19 cellular contexts compared by ENCODE assay signal in the genomic region with DNA sequence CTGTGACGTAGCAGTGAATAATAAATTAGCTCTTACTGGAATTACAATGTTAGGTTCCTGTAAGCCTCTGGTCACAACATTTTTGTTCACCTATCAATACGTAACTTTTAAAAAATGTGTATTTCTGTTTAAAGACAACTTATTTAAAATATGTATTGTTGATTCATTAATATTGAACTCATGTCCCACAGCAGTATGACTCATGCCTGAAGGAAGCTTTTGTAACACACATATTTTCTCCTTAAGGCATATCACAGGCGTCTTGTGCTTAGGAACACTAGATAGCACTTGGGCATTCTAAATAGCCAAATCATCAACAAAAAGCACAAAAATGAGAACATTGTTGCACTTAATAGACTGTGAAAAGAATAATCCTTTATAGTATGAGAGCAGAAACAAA.
DNase-seq lines count a peak whose midpoint lies in the region; ATAC-seq and TF ChIP-seq lines count a peak whose summit lies in the region.
"Had no signal": no experiment of that assay in that cellular context is flagged by ENCODE, and none has a peak within 500 bp of the region (broad histone marks: within the 10 kb centered on the region; RNA-seq: fewer than 3 reads in every experiment).

No MANE protein-coding gene starts in this region.

- no peak overlapping the region for H3K4me3 ChIP-seq in AG10803 (ENCODE audit: low read length)
- no peak overlapping the region for H3K4me3 ChIP-seq in brain microvascular endothelial cell (ENCODE audit: low read depth, low read length)
- H3K4me3 ChIP-seq in fibroblast of villous mesenchyme (ENCODE audit: low read depth, low read length) = no peak overlapping the region
- H3K4me3 ChIP-seq: left ventricle myocardium inferior, PC-9, SK-N-MC, suprapubic skin had no signal

- H3K27me3 ChIP-seq in brain microvascular endothelial cell (replicated peaks) = no peaks in the 10 kb centered on the region
- H3K27me3 ChIP-seq: suprapubic skin had no signal

- no peak for TF ChIP-seq CTCF in AG10803 (conservative IDR thresholded peaks at IDR 0.05; ENCODE audit: low read length)
- no peak for TF ChIP-seq CTCF in brain microvascular endothelial cell (IDR thresholded peaks at IDR 0.05; ENCODE audit: low read depth, low read length, missing control alignments)
- TF ChIP-seq CTCF in fibroblast of villous mesenchyme (IDR thresholded peaks at IDR 0.05; ENCODE audit: insufficient read depth, low read depth, low read length) = no peak

- no peak for ATAC-seq in GM18511 (IDR thresholded peaks at IDR 0.05; ENCODE audit: unreplicated experiment)
- no peak for ATAC-seq in HG03097 (IDR thresholded peaks at IDR 0.05; ENCODE audit: low FRiP score, unreplicated experiment)
- ATAC-seq in GM19035 (IDR thresholded peaks at IDR 0.05; ENCODE audit: unreplicated experiment) = no peak
- ATAC-seq: activated CD4-positive, CD25-positive, alpha-beta regulatory T cell treated with anti-CD3 and anti-CD28 coated beads, Interleukin-2, amount 50 U/mL, for 24 hours; activated CD8-positive, alpha-beta T cell treated with anti-CD3 and anti-CD28 coated beads, Interleukin-2, amount 10 ng/mL, durations not matched to agents 7 days and 5 days had no signal

- in situ Hi-C loops in brain microvascular endothelial cell (cut with HindIII; ENCODE audit: low pct_ligation_motif_present, low sequenced_read_pairs) = no loop called here

- no peaks in the 10 kb centered on the region for H3K36me3 ChIP-seq in brain microvascular endothelial cell (replicated peaks)
- H3K36me3 ChIP-seq: left ventricle myocardium inferior, suprapubic skin had no signal

- H3K27ac ChIP-seq in brain microvascular endothelial cell = no peak overlapping the region
- H3K27ac ChIP-seq: left ventricle myocardium inferior, PC-9, SK-N-MC, suprapubic skin had no signal

- DNase-seq in AG10803 (ENCODE audit: low read depth) (peak; percentile 13), LHCN-M2 (ENCODE audit: low read depth) (peak; percentile 14), brain microvascular endothelial cell (peak; percentile 44), fibroblast of villous mesenchyme (ENCODE audit: low read depth) (peak; percentile 44), NCI-H69 (lab: John Stamatoyannopoulos, UW) (no peak)
- DNase-seq: activated CD8-positive, alpha-beta T cell treated with anti-CD3 and anti-CD28 coated beads, Interleukin-2, amount 10 ng/mL, durations not matched to agents 7 days and 5 days; activated naive CD4-positive, alpha-beta T cell treated with Interleukin-2 at 50 U/mL for 16 hours; activated T-cell treated with anti-CD3 and anti-CD28 coated beads, Interleukin-2, amount 50 U/mL, for 24 hours; aorta; cortex of kidney; left ventricle myocardium inferior; NCI-H1417 treated with DMSO at 0.1 percent for 48 hours; PC-9 had no signal
